Comparison of ENCODE assay signal across 2 cellular contexts in the genomic region with DNA sequence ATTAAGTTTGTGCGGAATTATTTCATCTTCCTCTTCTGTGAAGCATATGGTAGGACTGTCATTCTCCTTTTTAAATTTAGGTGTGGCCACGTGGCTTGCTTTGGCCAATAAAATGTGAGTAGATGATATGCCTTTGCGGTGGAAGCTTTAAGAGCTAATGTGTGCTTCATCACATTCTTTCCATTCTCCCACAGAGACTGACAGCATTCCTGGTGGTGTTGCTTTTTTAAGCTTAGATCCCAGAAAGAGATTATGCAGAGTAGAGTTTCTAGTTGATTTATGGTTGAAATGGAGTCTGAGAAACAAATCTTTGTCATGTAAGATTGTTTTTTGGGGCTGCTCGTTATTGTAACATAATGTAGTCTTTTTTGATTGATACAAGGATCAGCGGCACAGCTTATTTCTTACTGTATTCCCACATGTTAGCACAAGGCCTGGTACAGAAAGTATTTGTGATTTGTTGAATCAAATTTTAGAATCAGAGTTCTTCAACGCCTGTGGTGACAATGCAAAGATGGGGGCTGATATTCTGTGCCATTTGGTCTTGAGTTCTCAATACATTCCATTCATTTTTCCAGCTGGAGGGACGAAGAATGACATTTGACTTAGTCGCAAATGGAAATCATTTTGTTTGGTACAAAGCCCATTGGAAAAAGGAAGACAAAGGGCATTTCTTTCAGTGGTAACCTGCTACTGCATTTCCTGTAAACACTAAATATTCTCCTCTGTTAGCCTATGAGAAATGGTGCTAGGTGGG.
TF ChIP-seq lines count a peak whose summit lies in the region.

No MANE protein-coding gene starts in this region.

TF ChIP-seq in SK-N-SH, 30 proteins besides CTCF, POLR2A, EP300 and RAD21 (continued from another document and continues in another):
- TF ChIP-seq, protein P1, sequence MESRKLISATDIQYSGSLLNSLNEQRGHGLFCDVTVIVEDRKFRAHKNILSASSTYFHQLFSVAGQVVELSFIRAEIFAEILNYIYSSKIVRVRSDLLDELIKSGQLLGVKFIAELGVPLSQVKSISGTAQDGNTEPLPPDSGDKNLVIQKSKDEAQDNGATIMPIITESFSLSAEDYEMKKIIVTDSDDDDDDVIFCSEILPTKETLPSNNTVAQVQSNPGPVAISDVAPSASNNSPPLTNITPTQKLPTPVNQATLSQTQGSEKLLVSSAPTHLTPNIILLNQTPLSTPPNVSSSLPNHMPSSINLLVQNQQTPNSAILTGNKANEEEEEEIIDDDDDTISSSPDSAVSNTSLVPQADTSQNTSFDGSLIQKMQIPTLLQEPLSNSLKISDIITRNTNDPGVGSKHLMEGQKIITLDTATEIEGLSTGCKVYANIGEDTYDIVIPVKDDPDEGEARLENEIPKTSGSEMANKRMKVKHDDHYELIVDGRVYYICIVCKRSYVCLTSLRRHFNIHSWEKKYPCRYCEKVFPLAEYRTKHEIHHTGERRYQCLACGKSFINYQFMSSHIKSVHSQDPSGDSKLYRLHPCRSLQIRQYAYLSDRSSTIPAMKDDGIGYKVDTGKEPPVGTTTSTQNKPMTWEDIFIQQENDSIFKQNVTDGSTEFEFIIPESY (IDR thresholded peaks at IDR 0.05; ENCODE audit: borderline replicate concordance, low read depth), result no peak
- TF ChIP-seq SIN3A (IDR thresholded peaks at IDR 0.05; ENCODE audit: borderline replicate concordance, low read depth, low read length), result no peak
- TF ChIP-seq, protein P2, sequence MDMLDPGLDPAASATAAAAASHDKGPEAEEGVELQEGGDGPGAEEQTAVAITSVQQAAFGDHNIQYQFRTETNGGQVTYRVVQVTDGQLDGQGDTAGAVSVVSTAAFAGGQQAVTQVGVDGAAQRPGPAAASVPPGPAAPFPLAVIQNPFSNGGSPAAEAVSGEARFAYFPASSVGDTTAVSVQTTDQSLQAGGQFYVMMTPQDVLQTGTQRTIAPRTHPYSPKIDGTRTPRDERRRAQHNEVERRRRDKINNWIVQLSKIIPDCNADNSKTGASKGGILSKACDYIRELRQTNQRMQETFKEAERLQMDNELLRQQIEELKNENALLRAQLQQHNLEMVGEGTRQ (IDR thresholded peaks at IDR 0.05; ENCODE audit: borderline replicate concordance, low read depth, low read length), result peak; percentile 17; the same call in 1 of the 2 replicates
- TF ChIP-seq GATA2 (CRISPR knock-in tag; IDR thresholded peaks at IDR 0.05), result no peak
- TF ChIP-seq POLR2AphosphoS5 (IDR thresholded peaks at IDR 0.05; ENCODE audit: low read depth, low read length), result no peak
- no peak for TF ChIP-seq MXI1 (IDR thresholded peaks at IDR 0.05; ENCODE audit: low read depth, low read length)
- no peak for TF ChIP-seq EZH2phosphoT487 (IDR thresholded peaks at IDR 0.05; ENCODE audit: borderline replicate concordance, low read depth)
- TF ChIP-seq, protein P3, sequence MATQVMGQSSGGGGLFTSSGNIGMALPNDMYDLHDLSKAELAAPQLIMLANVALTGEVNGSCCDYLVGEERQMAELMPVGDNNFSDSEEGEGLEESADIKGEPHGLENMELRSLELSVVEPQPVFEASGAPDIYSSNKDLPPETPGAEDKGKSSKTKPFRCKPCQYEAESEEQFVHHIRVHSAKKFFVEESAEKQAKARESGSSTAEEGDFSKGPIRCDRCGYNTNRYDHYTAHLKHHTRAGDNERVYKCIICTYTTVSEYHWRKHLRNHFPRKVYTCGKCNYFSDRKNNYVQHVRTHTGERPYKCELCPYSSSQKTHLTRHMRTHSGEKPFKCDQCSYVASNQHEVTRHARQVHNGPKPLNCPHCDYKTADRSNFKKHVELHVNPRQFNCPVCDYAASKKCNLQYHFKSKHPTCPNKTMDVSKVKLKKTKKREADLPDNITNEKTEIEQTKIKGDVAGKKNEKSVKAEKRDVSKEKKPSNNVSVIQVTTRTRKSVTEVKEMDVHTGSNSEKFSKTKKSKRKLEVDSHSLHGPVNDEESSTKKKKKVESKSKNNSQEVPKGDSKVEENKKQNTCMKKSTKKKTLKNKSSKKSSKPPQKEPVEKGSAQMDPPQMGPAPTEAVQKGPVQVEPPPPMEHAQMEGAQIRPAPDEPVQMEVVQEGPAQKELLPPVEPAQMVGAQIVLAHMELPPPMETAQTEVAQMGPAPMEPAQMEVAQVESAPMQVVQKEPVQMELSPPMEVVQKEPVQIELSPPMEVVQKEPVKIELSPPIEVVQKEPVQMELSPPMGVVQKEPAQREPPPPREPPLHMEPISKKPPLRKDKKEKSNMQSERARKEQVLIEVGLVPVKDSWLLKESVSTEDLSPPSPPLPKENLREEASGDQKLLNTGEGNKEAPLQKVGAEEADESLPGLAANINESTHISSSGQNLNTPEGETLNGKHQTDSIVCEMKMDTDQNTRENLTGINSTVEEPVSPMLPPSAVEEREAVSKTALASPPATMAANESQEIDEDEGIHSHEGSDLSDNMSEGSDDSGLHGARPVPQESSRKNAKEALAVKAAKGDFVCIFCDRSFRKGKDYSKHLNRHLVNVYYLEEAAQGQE (IDR thresholded peaks at IDR 0.05; ENCODE audit: low read depth, low read length), result no peak
- TF ChIP-seq, protein P4, sequence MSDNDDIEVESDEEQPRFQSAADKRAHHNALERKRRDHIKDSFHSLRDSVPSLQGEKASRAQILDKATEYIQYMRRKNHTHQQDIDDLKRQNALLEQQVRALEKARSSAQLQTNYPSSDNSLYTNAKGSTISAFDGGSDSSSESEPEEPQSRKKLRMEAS (IDR thresholded peaks at IDR 0.05; ENCODE audit: low read depth), result no peak
- peak; percentile 34; the same call in 1 of the 2 replicates for TF ChIP-seq NFIC (IDR thresholded peaks at IDR 0.05; ENCODE audit: borderline replicate concordance)
- TF ChIP-seq RCOR1 (IDR thresholded peaks at IDR 0.05; ENCODE audit: low read length), result no peak
- TF ChIP-seq FOSL2 (IDR thresholded peaks at IDR 0.05; ENCODE audit: borderline replicate concordance, low read depth), result no peak
- TF ChIP-seq MEF2A (IDR thresholded peaks at IDR 0.05; ENCODE audit: borderline replicate concordance, low read depth), result no peak
- TF ChIP-seq TCF12 (IDR thresholded peaks at IDR 0.05), result peak; percentile 67
- TF ChIP-seq, protein P5, sequence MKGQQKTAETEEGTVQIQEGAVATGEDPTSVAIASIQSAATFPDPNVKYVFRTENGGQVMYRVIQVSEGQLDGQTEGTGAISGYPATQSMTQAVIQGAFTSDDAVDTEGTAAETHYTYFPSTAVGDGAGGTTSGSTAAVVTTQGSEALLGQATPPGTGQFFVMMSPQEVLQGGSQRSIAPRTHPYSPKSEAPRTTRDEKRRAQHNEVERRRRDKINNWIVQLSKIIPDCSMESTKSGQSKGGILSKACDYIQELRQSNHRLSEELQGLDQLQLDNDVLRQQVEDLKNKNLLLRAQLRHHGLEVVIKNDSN (IDR thresholded peaks at IDR 0.05; ENCODE audit: borderline replicate concordance, low read depth), result peak; percentile 81; the same call in 1 of the 2 replicates
- TF ChIP-seq CHD2 (IDR thresholded peaks at IDR 0.05; ENCODE audit: low read length, partially characterized antibody), result no peak
- TF ChIP-seq, protein P6, sequence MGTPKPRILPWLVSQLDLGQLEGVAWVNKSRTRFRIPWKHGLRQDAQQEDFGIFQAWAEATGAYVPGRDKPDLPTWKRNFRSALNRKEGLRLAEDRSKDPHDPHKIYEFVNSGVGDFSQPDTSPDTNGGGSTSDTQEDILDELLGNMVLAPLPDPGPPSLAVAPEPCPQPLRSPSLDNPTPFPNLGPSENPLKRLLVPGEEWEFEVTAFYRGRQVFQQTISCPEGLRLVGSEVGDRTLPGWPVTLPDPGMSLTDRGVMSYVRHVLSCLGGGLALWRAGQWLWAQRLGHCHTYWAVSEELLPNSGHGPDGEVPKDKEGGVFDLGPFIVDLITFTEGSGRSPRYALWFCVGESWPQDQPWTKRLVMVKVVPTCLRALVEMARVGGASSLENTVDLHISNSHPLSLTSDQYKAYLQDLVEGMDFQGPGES (IDR thresholded peaks at IDR 0.05; ENCODE audit: low read depth, low read length), result no peak
- TF ChIP-seq FOXJ3 (CRISPR knock-in tag; IDR thresholded peaks at IDR 0.05), result no peak
- no peak for TF ChIP-seq TAF1 (IDR thresholded peaks at IDR 0.05; ENCODE audit: borderline replicate concordance, low read depth, low read length)
- no peak for TF ChIP-seq SMC3 (IDR thresholded peaks at IDR 0.05; ENCODE audit: low read depth, low read length)

TF ChIP-seq in HepG2, 621 proteins besides CTCF, POLR2A, EP300 and RAD21 (continued from another document):
- TF ChIP-seq, protein P7, sequence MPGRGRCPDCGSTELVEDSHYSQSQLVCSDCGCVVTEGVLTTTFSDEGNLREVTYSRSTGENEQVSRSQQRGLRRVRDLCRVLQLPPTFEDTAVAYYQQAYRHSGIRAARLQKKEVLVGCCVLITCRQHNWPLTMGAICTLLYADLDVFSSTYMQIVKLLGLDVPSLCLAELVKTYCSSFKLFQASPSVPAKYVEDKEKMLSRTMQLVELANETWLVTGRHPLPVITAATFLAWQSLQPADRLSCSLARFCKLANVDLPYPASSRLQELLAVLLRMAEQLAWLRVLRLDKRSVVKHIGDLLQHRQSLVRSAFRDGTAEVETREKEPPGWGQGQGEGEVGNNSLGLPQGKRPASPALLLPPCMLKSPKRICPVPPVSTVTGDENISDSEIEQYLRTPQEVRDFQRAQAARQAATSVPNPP (CRISPR knock-in tag; IDR thresholded peaks at IDR 0.05), result no peak
